1 cellular context compared by ENCODE assay signal in the genomic region with DNA sequence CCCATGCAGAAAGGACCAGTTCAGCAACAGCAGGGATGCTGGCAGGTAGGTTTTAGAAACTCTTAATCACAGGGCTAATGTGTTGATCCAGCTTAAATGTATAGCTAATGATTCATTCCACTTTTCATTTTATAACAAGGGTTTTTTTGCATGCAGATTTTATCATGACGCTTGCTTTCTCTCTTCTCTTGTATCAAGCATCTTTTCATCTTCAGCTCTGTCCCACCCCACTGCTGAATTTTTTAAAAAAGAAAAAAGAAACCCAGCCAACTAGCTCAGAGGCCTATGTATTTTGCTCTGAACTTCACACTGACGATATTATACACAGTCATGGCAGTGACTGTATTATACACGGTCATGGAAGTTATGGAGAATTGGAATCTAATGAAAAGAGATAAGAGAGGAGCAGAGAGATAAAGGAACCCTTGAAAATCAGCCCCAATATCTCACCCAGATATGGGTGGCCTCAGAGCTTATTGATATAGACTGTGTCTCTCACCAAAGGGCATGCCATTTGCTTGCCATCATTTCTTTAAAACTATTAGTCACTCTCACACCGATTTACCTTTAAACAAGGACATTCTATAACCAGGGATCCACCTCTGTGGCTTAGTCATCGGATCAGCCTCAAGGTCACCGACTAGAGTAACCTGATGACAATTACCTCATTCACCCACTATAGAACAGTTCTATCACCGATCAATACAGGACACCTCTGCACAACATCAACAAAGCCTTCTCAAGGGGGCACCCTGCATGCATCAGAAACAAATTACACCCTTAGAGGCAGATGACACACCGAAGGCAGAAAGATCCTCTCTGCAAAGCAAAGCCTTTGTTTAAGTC.
TF ChIP-seq lines count a peak whose summit lies in the region.

No MANE protein-coding gene starts in this region.

TF ChIP-seq in HepG2, 621 proteins besides CTCF, POLR2A, EP300 and RAD21 (continued from another document and continues in another):
- TF ChIP-seq, protein P1, sequence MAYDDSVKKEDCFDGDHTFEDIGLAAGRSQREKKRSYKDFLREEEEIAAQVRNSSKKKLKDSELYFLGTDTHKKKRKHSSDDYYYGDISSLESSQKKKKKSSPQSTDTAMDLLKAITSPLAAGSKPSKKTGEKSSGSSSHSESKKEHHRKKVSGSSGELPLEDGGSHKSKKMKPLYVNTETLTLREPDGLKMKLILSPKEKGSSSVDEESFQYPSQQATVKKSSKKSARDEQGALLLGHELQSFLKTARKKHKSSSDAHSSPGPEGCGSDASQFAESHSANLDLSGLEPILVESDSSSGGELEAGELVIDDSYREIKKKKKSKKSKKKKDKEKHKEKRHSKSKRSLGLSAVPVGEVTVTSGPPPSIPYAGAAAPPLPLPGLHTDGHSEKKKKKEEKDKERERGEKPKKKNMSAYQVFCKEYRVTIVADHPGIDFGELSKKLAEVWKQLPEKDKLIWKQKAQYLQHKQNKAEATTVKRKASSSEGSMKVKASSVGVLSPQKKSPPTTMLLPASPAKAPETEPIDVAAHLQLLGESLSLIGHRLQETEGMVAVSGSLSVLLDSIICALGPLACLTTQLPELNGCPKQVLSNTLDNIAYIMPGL (CRISPR knock-in tag; IDR thresholded peaks at IDR 0.05; ENCODE audit: borderline replicate concordance in 1 of 2, low read depth in 1 of 2) = peak in 1 of 2 experiments; percentile 72; a peak in 1 of 4 replicates
- peak; percentile 91 for TF ChIP-seq ZNF614 (CRISPR knock-in tag; IDR thresholded peaks at IDR 0.05; ENCODE audit: borderline replicate concordance)
- peak; percentile 81; the same call in 1 of the 2 replicates for TF ChIP-seq HMG20B (CRISPR knock-in tag; conservative IDR thresholded peaks at IDR 0.05)
- peak; percentile 71; the same call in 1 of the 2 replicates for TF ChIP-seq PPARG (CRISPR knock-in tag; conservative IDR thresholded peaks at IDR 0.05)
- peak; percentile 60 for TF ChIP-seq NR2F6 (IDR thresholded peaks at IDR 0.05)
- TF ChIP-seq NR2F6 (CRISPR knock-in tag; IDR thresholded peaks at IDR 0.05) = peak; percentile 81
- TF ChIP-seq, protein P2, sequence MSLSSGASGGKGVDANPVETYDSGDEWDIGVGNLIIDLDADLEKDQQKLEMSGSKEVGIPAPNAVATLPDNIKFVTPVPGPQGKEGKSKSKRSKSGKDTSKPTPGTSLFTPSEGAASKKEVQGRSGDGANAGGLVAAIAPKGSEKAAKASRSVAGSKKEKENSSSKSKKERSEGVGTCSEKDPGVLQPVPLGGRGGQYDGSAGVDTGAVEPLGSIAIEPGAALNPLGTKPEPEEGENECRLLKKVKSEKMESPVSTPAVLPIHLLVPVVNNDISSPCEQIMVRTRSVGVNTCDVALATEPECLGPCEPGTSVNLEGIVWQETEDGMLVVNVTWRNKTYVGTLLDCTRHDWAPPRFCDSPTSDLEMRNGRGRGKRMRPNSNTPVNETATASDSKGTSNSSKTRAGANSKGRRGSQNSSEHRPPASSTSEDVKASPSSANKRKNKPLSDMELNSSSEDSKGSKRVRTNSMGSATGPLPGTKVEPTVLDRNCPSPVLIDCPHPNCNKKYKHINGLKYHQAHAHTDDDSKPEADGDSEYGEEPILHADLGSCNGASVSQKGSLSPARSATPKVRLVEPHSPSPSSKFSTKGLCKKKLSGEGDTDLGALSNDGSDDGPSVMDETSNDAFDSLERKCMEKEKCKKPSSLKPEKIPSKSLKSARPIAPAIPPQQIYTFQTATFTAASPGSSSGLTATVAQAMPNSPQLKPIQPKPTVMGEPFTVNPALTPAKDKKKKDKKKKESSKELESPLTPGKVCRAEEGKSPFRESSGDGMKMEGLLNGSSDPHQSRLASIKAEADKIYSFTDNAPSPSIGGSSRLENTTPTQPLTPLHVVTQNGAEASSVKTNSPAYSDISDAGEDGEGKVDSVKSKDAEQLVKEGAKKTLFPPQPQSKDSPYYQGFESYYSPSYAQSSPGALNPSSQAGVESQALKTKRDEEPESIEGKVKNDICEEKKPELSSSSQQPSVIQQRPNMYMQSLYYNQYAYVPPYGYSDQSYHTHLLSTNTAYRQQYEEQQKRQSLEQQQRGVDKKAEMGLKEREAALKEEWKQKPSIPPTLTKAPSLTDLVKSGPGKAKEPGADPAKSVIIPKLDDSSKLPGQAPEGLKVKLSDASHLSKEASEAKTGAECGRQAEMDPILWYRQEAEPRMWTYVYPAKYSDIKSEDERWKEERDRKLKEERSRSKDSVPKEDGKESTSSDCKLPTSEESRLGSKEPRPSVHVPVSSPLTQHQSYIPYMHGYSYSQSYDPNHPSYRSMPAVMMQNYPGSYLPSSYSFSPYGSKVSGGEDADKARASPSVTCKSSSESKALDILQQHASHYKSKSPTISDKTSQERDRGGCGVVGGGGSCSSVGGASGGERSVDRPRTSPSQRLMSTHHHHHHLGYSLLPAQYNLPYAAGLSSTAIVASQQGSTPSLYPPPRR (CRISPR knock-in tag; IDR thresholded peaks at IDR 0.05; ENCODE audit: borderline replicate concordance) = peak; percentile 48; the same call in 1 of the 2 replicates
- TF ChIP-seq, protein P3, sequence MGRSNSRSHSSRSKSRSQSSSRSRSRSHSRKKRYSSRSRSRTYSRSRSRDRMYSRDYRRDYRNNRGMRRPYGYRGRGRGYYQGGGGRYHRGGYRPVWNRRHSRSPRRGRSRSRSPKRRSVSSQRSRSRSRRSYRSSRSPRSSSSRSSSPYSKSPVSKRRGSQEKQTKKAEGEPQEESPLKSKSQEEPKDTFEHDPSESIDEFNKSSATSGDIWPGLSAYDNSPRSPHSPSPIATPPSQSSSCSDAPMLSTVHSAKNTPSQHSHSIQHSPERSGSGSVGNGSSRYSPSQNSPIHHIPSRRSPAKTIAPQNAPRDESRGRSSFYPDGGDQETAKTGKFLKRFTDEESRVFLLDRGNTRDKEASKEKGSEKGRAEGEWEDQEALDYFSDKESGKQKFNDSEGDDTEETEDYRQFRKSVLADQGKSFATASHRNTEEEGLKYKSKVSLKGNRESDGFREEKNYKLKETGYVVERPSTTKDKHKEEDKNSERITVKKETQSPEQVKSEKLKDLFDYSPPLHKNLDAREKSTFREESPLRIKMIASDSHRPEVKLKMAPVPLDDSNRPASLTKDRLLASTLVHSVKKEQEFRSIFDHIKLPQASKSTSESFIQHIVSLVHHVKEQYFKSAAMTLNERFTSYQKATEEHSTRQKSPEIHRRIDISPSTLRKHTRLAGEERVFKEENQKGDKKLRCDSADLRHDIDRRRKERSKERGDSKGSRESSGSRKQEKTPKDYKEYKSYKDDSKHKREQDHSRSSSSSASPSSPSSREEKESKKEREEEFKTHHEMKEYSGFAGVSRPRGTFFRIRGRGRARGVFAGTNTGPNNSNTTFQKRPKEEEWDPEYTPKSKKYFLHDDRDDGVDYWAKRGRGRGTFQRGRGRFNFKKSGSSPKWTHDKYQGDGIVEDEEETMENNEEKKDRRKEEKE (IDR thresholded peaks at IDR 0.05) = no peak
- no peak for TF ChIP-seq ZBTB1 (CRISPR knock-in tag; IDR thresholded peaks at IDR 0.05; ENCODE audit: borderline replicate concordance)
- peak; percentile 38; the same call in 1 of the 2 replicates for TF ChIP-seq ZNF747 (CRISPR knock-in tag; IDR thresholded peaks at IDR 0.05; ENCODE audit: borderline replicate concordance)
- TF ChIP-seq, protein P4, sequence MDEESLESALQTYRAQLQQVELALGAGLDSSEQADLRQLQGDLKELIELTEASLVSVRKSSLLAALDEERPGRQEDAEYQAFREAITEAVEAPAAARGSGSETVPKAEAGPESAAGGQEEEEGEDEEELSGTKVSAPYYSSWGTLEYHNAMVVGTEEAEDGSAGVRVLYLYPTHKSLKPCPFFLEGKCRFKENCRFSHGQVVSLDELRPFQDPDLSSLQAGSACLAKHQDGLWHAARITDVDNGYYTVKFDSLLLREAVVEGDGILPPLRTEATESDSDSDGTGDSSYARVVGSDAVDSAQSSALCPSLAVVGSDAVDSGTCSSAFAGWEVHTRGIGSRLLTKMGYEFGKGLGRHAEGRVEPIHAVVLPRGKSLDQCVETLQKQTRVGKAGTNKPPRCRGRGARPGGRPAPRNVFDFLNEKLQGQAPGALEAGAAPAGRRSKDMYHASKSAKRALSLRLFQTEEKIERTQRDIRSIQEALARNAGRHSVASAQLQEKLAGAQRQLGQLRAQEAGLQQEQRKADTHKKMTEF (CRISPR knock-in tag; IDR thresholded peaks at IDR 0.05) = peak; percentile 88
- TF ChIP-seq TBX3 (IDR thresholded peaks at IDR 0.05; ENCODE audit: borderline replicate concordance) = peak; percentile 80
- no peak for TF ChIP-seq ZNF326 (CRISPR knock-in tag; IDR thresholded peaks at IDR 0.05; ENCODE audit: borderline replicate concordance)
- peak; percentile 76; the same call in 1 of the 2 replicates for TF ChIP-seq ZNF317 (CRISPR knock-in tag; IDR thresholded peaks at IDR 0.05)
- TF ChIP-seq, protein P5, sequence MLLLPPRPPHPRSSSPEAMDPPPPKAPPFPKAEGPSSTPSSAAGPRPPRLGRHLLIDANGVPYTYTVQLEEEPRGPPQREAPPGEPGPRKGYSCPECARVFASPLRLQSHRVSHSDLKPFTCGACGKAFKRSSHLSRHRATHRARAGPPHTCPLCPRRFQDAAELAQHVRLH (CRISPR knock-in tag; IDR thresholded peaks at IDR 0.05; ENCODE audit: borderline replicate concordance, low read depth) = peak; percentile 78; the same call in 1 of the 2 replicates
- TF ChIP-seq, protein P6, sequence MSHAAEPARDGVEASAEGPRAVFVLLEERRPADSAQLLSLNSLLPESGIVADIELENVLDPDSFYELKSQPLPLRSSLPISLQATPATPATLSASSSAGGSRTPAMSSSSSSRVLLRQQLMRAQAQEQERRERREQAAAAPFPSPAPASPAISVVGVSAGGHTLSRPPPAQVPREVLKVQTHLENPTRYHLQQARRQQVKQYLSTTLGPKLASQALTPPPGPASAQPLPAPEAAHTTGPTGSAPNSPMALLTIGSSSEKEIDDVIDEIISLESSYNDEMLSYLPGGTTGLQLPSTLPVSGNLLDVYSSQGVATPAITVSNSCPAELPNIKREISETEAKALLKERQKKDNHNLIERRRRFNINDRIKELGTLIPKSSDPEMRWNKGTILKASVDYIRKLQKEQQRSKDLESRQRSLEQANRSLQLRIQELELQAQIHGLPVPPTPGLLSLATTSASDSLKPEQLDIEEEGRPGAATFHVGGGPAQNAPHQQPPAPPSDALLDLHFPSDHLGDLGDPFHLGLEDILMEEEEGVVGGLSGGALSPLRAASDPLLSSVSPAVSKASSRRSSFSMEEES (CRISPR knock-in tag; IDR thresholded peaks at IDR 0.05) = peak; percentile 83
- TF ChIP-seq NFIB (CRISPR knock-in tag; IDR thresholded peaks at IDR 0.05; ENCODE audit: borderline replicate concordance) = no peak
- TF ChIP-seq ZNF776 (CRISPR knock-in tag; IDR thresholded peaks at IDR 0.05) = no peak
- TF ChIP-seq ZSCAN9 (CRISPR knock-in tag; IDR thresholded peaks at IDR 0.05; ENCODE audit: borderline replicate concordance) = peak; percentile 65; the same call in 1 of the 2 replicates
- peak; percentile 68 for TF ChIP-seq THAP11 (CRISPR knock-in tag; IDR thresholded peaks at IDR 0.05)
- TF ChIP-seq EHMT2 (IDR thresholded peaks at IDR 0.05; ENCODE audit: borderline replicate concordance, low read depth, low read length) = no peak; the same call in 1 of the 2 replicates
- no peak for TF ChIP-seq MIER2 (CRISPR knock-in tag; IDR thresholded peaks at IDR 0.05)
- peak; percentile 92 for TF ChIP-seq JUND (CRISPR knock-in tag; IDR thresholded peaks at IDR 0.05)
- TF ChIP-seq ZFYVE20 (CRISPR knock-in tag; IDR thresholded peaks at IDR 0.05; ENCODE audit: borderline replicate concordance, low read depth) = no peak
- TF ChIP-seq CREB1 (IDR thresholded peaks at IDR 0.05) = peak; percentile 57
- TF ChIP-seq CREB1 (CRISPR knock-in tag; IDR thresholded peaks at IDR 0.05) = peak; percentile 88
- TF ChIP-seq ZNF232 (CRISPR knock-in tag; IDR thresholded peaks at IDR 0.05; ENCODE audit: borderline replicate concordance) = no peak
- TF ChIP-seq NFYB (CRISPR knock-in tag; IDR thresholded peaks at IDR 0.05) = 0 out of 2 replicates have a peak, but pooled peaks have one; percentile 19
- no peak for TF ChIP-seq ZNF496 (CRISPR knock-in tag; IDR thresholded peaks at IDR 0.05; ENCODE audit: insufficient replicate concordance)
- no peak for TF ChIP-seq SAFB2 (CRISPR knock-in tag; IDR thresholded peaks at IDR 0.05; ENCODE audit: borderline replicate concordance, low read depth)
- TF ChIP-seq PHF8 (CRISPR knock-in tag; IDR thresholded peaks at IDR 0.05) = no peak
- 0 out of 2 replicates have a peak, but pooled peaks have one; percentile 50 for TF ChIP-seq KLF11 (CRISPR knock-in tag; IDR thresholded peaks at IDR 0.05)
- TF ChIP-seq ZNF251 (CRISPR knock-in tag; IDR thresholded peaks at IDR 0.05) = no peak
- peak; percentile 83 for TF ChIP-seq ERF (CRISPR knock-in tag; IDR thresholded peaks at IDR 0.05)
- TF ChIP-seq PAF1 (CRISPR knock-in tag; IDR thresholded peaks at IDR 0.05) = peak; percentile 90
- no peak for TF ChIP-seq ZBTB7A (CRISPR knock-in tag; IDR thresholded peaks at IDR 0.05)
- peak; percentile 76 for TF ChIP-seq BCL6 (CRISPR knock-in tag; IDR thresholded peaks at IDR 0.05)
- no peak; the same call in 1 of the 2 replicates for TF ChIP-seq GATA4 (IDR thresholded peaks at IDR 0.05; ENCODE audit: borderline replicate concordance, low read depth)
- peak; percentile 52; the same call in 1 of the 2 replicates for TF ChIP-seq NCOR1 (IDR thresholded peaks at IDR 0.05; ENCODE audit: borderline replicate concordance, low read length)
- TF ChIP-seq FLYWCH1 (CRISPR knock-in tag; IDR thresholded peaks at IDR 0.05) = no peak
- TF ChIP-seq SRSF4 (IDR thresholded peaks at IDR 0.05; ENCODE audit: low read depth, low read length, poor library complexity, severe bottlenecking) = no peak
- TF ChIP-seq, protein P7, sequence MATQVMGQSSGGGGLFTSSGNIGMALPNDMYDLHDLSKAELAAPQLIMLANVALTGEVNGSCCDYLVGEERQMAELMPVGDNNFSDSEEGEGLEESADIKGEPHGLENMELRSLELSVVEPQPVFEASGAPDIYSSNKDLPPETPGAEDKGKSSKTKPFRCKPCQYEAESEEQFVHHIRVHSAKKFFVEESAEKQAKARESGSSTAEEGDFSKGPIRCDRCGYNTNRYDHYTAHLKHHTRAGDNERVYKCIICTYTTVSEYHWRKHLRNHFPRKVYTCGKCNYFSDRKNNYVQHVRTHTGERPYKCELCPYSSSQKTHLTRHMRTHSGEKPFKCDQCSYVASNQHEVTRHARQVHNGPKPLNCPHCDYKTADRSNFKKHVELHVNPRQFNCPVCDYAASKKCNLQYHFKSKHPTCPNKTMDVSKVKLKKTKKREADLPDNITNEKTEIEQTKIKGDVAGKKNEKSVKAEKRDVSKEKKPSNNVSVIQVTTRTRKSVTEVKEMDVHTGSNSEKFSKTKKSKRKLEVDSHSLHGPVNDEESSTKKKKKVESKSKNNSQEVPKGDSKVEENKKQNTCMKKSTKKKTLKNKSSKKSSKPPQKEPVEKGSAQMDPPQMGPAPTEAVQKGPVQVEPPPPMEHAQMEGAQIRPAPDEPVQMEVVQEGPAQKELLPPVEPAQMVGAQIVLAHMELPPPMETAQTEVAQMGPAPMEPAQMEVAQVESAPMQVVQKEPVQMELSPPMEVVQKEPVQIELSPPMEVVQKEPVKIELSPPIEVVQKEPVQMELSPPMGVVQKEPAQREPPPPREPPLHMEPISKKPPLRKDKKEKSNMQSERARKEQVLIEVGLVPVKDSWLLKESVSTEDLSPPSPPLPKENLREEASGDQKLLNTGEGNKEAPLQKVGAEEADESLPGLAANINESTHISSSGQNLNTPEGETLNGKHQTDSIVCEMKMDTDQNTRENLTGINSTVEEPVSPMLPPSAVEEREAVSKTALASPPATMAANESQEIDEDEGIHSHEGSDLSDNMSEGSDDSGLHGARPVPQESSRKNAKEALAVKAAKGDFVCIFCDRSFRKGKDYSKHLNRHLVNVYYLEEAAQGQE (IDR thresholded peaks at IDR 0.05; ENCODE audit: borderline replicate concordance in 1 of 2, low read depth in 1 of 2, low read length in 2 of 2) = no peak
